10 cellular contexts compared by ENCODE assay signal in genomic region chr11:102920118-102920684, GRCh38. TPM values are rescaled to one million over a fixed set of nuclear protein-coding genes. Genes with fewer than 3 reads are reported as not detected.
DNase-seq lines count a peak whose midpoint lies in the region; ATAC-seq and TF ChIP-seq lines count a peak whose summit lies in the region.
"Had no signal": no experiment of that assay in that cellular context is flagged by ENCODE, and none has a peak within 500 bp of the region (broad histone marks: within the 10 kb centered on the region; RNA-seq: fewer than 3 reads in every experiment).

No MANE protein-coding gene starts in this region.

- no peak overlapping the region for H3K27ac ChIP-seq in lower lobe of right lung
- H3K27ac ChIP-seq in colonic mucosa, result no peak overlapping the region
- H3K27ac ChIP-seq: SK-N-MC had no signal

- no peak for TF ChIP-seq CTCF in lower lobe of right lung (IDR thresholded peaks at IDR 0.05)
- TF ChIP-seq CTCF in GM13977 (IDR thresholded peaks at IDR 0.05; ENCODE audit: extremely low read depth, insufficient read depth, missing control alignments), result no peak
- no peak for TF ChIP-seq CTCF in colonic mucosa (IDR thresholded peaks at IDR 0.05)

- no peak overlapping the region for H3K9ac ChIP-seq in colonic mucosa (ENCODE audit: low read depth in 2 of 2, low read length in 2 of 2)

- H3K27me3 ChIP-seq in lower lobe of right lung (ENCODE audit: low read depth) (no peaks in the 10 kb centered on the region), colonic mucosa (no peaks in the 10 kb centered on the region)

- DNase-seq in lower lobe of right lung (no peak), NCI-H69 (lab: John Stamatoyannopoulos, UW) (no peak), GM13977 (ENCODE audit: low spot score) (no peak), colonic mucosa (no peak)
- DNase-seq in stimulated activated CD4-positive, alpha-beta T cell treated with anti-CD3 and anti-CD28 coated beads, Interleukin-12 subunit alpha, Interleukin-12 subunit beta, amount 100 ng/mL, for 4 hours, result no peak

- intact Hi-C loops in lower lobe of right lung (cut with DNase I) (no loop called here), colonic mucosa (cut with DNase I) (no loop called here)

- in situ Hi-C loops in GM13977 (cut with MboI; ENCODE audit: low pct_unique_long_range_greater_than_20kb, low sequenced_read_pairs, unreplicated experiment), result no loop called here

- H3K4me3 ChIP-seq in lower lobe of right lung (no peak overlapping the region), colonic mucosa (no peak overlapping the region)
- H3K4me3 ChIP-seq: SK-N-MC had no signal

- H3K9me3 ChIP-seq in lower lobe of right lung (no peaks in the 10 kb centered on the region), colonic mucosa (no peaks in the 10 kb centered on the region)

- no peaks in the 10 kb centered on the region for H3K4me1 ChIP-seq in lower lobe of right lung
- H3K4me1 ChIP-seq in colonic mucosa, result no peaks in the 10 kb centered on the region

- H3K36me3 ChIP-seq in lower lobe of right lung, result no peaks in the 10 kb centered on the region
- no peaks in the 10 kb centered on the region for H3K36me3 ChIP-seq in colonic mucosa

- ATAC-seq in GM18870 (IDR thresholded peaks at IDR 0.05; ENCODE audit: unreplicated experiment) (peak; percentile 94), GM21737 (IDR thresholded peaks at IDR 0.05; ENCODE audit: unreplicated experiment) (peak; percentile 69), HG03520 (IDR thresholded peaks at IDR 0.05; ENCODE audit: unreplicated experiment) (peak; percentile 83), lower lobe of right lung (peak; percentile 75 to 80)

RNA-seq across cellular contexts. Expression of gene MMP13, which starts 35.3 kb away (rescaled TPM):
- total RNA-seq in lower lobe of right lung, result not detected
- total RNA-seq in colonic mucosa, result not detected
- total RNA-seq: fibroblast of lung had no signal

RNA-seq across cellular contexts. Expression of gene MMP12, which starts 45.4 kb away (rescaled TPM):
- total RNA-seq in lower lobe of right lung, result 0.27 TPM
- 10 to 100 TPM in 1 of 2 donors, 1 to 10 TPM in 1; 2.3 to 11.7 TPM for total RNA-seq in colonic mucosa
